In the genomic region with DNA sequence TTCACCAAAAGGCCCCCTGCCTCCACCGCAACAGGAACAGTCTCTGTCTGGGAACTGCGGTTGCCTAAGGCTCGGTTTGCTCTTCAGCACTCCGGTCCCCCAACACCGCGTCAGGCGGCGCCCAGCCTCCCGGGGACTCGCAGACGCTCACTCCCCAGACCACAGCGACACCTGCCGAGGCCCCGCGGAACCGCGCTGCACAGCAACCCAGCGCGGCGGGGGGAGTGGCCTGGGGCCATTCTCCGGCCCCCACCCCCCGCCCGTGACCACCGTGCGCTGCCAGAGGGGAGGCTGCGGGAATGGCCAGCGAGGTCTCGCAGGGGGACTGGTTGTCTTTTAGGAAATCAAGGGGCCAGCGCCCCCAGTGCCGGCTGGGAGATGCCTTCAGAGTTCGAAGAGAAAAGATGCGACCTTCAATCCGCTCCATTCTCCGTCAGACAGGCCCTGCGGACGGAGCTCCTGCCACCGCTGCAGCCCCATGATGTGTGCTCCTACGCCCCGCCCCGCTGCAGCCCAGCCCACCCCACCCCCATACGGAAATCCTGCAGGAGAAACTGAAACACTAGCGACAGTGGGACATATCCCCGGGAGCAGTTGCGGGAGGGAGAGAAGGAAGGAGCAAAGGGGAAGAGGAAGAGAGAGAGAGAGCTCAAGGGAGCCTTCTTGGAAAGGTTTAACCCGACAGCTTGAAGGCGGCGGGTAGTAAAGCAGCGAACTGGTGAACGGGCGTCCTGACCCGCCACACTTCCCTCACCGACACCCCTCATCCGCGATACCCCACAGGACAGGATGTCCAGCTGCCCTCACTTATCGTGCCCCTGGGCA, we compare ENCODE assay signal across 8 cellular contexts.
DNase-seq lines count a peak whose midpoint lies in the region; ATAC-seq and TF ChIP-seq lines count a peak whose summit lies in the region.

No MANE protein-coding gene starts in this region.

- peak; percentile 99 for ATAC-seq in GM21737 (IDR thresholded peaks at IDR 0.05; ENCODE audit: unreplicated experiment)
- peak; percentile 96 for ATAC-seq in foreskin keratinocyte

- peak overlapping the region; percentile 58 for H3K4me3 ChIP-seq in neuron (ENCODE audit: low read length)
- H3K4me3 ChIP-seq in stomach smooth muscle (ENCODE audit: low read length in 2 of 2), result peak overlapping the region; percentile 55 to 85

- peak overlapping the region; percentile 53 for H2AFZ ChIP-seq in neuron (ENCODE audit: low read depth, low read length)

- peak; percentile 28 for DNase-seq in DMS79 (lab: John Stamatoyannopoulos, UW)
- peak; percentile 92 for DNase-seq in KBM-7
- DNase-seq in RPMI7951 (ENCODE audit: low read depth), result peak; percentile 84
- peak; percentile 80 for DNase-seq in activated gamma-delta T cell treated with Interleukin-2 at 50 U/mL for 16 hours
- peak; percentile 40 to 65 for DNase-seq in foreskin keratinocyte

- H3K36me3 ChIP-seq in neuron (ENCODE audit: insufficient read depth, low read length) (no peaks in the 10 kb centered on the region), stomach smooth muscle (ENCODE audit: control insufficient read depth in 2 of 2, insufficient read depth in 2 of 2, low read length in 2 of 2) (no peaks in the 10 kb centered on the region)

- no peaks in the 10 kb centered on the region for H3K4me1 ChIP-seq in foreskin keratinocyte
- H3K4me1 ChIP-seq in neuron (ENCODE audit: insufficient read depth, low read length), result peaks cover 13% of the 10 kb centered on the region
- peaks cover 8% of the 10 kb centered on the region for H3K4me1 ChIP-seq in stomach smooth muscle (ENCODE audit: control insufficient read depth, insufficient read depth, low read length)

- TF ChIP-seq CTCF in foreskin keratinocyte (conservative IDR thresholded peaks at IDR 0.05), result peak; percentile 93

- in situ Hi-C loops in KBM-7 (cut with MboI; ENCODE audit: low pct_unique_long_range_greater_than_20kb, low sequenced_read_pairs), result no loop called here

- no peaks in the 10 kb centered on the region for H3K9me3 ChIP-seq in neuron (ENCODE audit: low read length)
- H3K9me3 ChIP-seq in stomach smooth muscle (ENCODE audit: control insufficient read depth in 2 of 2, low read length in 2 of 2), result no peaks in the 10 kb centered on the region

- H3K27me3 ChIP-seq in foreskin keratinocyte (peaks cover 17% of the 10 kb centered on the region), neuron (ENCODE audit: insufficient read depth, low read length) (no peaks in the 10 kb centered on the region), stomach smooth muscle (ENCODE audit: control insufficient read depth in 1 of 2, insufficient read depth in 2 of 2, low read length in 2 of 2) (no peaks in the 10 kb centered on the region)

- no peak overlapping the region for H3K27ac ChIP-seq in foreskin keratinocyte
- H3K27ac ChIP-seq in stomach smooth muscle (ENCODE audit: low read length), result peak overlapping the region; percentile 58

- peak overlapping the region; percentile 38 to 86 for H3K9ac ChIP-seq in stomach smooth muscle (ENCODE audit: low read length in 2 of 2)

Comparison
In these comparisons a context has a peak if more than half of its experiments do, and no peak if none do; other contexts are left out.
1. DNase-seq: peak in every context shown above with its lines; median percentile 92 in KBM-7; 84 in RPMI7951; 80 in activated gamma-delta T cell treated with Interleukin-2 at 50 U/mL for 16 hours; 52 in foreskin keratinocyte; 28 in DMS79.